ENCODE assay signal across 8 cellular contexts in genomic region chr2:65227035-65227470, GRCh38. TPM values are rescaled to one million over a fixed set of nuclear protein-coding genes. Genes with fewer than 3 reads are reported as not detected.
DNase-seq lines count a peak whose midpoint lies in the region; ATAC-seq and TF ChIP-seq lines count a peak whose summit lies in the region.

No MANE protein-coding gene starts in this region.

- no peak for DNase-seq in AG04449 (ENCODE audit: low read depth, low spot score)
- DNase-seq in PC-9, result peak in 1 of 2 experiments; percentile 47
- peak; percentile 48 for DNase-seq in dermis blood vessel endothelial cell
- DNase-seq in mesendoderm, result peak; percentile 46
- no peak for DNase-seq in effector CD8-positive, alpha-beta T cell (lab: John Stamatoyannopoulos, UW)

- peak overlapping the region; percentile 98 for H2AFZ ChIP-seq in PC-9

- H4K8ac ChIP-seq in mesendoderm (ENCODE audit: low read depth, low read length), result no peak overlapping the region

- peaks cover 10% of the 10 kb centered on the region for H3F3A ChIP-seq in PC-9 (ENCODE audit: insufficient read depth, low read depth)

- H4K5ac ChIP-seq in mesendoderm (ENCODE audit: low read length), result no peak overlapping the region

- no peak overlapping the region for H2AK5ac ChIP-seq in mesendoderm (ENCODE audit: low read length)

- H3K23ac ChIP-seq in mesendoderm (ENCODE audit: low read length), result peak overlapping the region; percentile 4

- peak overlapping the region; percentile 83 for H3K4me2 ChIP-seq in PC-9
- peak overlapping the region; percentile 90 for H3K4me2 ChIP-seq in mesendoderm (ENCODE audit: low read length)

- peak overlapping the region; percentile 82 for H3K4ac ChIP-seq in mesendoderm (ENCODE audit: low read depth, low read length)

- H2BK120ac ChIP-seq in mesendoderm (ENCODE audit: low read depth, low read length), result no peak overlapping the region

- POLR2A ChIA-PET in AG04449 (lab: Yijun Ruan, JAX), result interaction anchor here (0.7 to 1.0 kb wide), 9 partner anchors 16 to 210 kb away, joined by 3 to 6 read pairs (median 3); partner anchors contain the start of genes CEP68, RAB1A and SPRED2
- POLR2A ChIA-PET in PC-9 (lab: Charles Lee; ENCODE audit: unreplicated experiment), result interaction anchor here (0.5 to 1.1 kb wide), 18 partner anchors 11 to 1333 kb away, joined by 3 to 36 read pairs (median 9); partner anchors contain the start of gene RAB1A

- ATAC-seq in GM18511 (IDR thresholded peaks at IDR 0.05; ENCODE audit: unreplicated experiment) (peak; percentile 19), HG02970 (IDR thresholded peaks at IDR 0.05; ENCODE audit: low FRiP score, unreplicated experiment) (peak; percentile 1)

- TSS peak; percentile 93 for BruUV-seq in PC-9 (replicated peaks; lab: Mats Ljungman, UMichigan)

- CTCF ChIA-PET in AG04449 (lab: Yijun Ruan, JAX), result interaction anchor here (0.7 to 3.4 kb wide), 3 partner anchors 11 to 22 kb away, joined by 3 to 13 read pairs (median 7); no protein-coding TSS in a partner anchor
- CTCF ChIA-PET in PC-9 (lab: Charles Lee), result interaction anchor here (0.7 kb wide), 3 partner anchors 97 to 218 kb away, joined by 5 to 14 read pairs (median 7); partner anchors contain the start of genes CEP68 and RAB1A

- peaks cover 6% of the 10 kb centered on the region for H3K79me1 ChIP-seq in mesendoderm (ENCODE audit: low read length)

- no peak overlapping the region for H2BK5ac ChIP-seq in mesendoderm (ENCODE audit: low read length)

- H3K27ac ChIP-seq in PC-9, result peak overlapping the region; percentile 38
- H3K27ac ChIP-seq in mesendoderm (ENCODE audit: low read depth, low read length), result no peak overlapping the region
- peak overlapping the region; percentile 69 for H3K27ac ChIP-seq in urinary bladder (ENCODE audit: low read depth)

- H3K4me3 ChIP-seq in AG04449 (ENCODE audit: low read depth, low read length) (peak overlapping the region; percentile 100), PC-9 (peak overlapping the region; percentile 80), mesendoderm (ENCODE audit: low read length) (peak overlapping the region; percentile 62), urinary bladder (ENCODE audit: low read depth, low read length) (peak overlapping the region; percentile 87)

- H3K27me3 ChIP-seq in PC-9 (ENCODE audit: insufficient read depth, low read depth) (no peaks in the 10 kb centered on the region), mesendoderm (ENCODE audit: insufficient read depth, low read length, poor library complexity) (no peaks in the 10 kb centered on the region)

- H3K56ac ChIP-seq in mesendoderm (ENCODE audit: low read length), result peak overlapping the region; percentile 91

- no CpG with 5 or more reads among the region's 15 CpGs for WGBS in mesendoderm (ENCODE audit: extremely low coverage, insufficient coverage, low lambda C conversion rate)
- under 1% methylated on average over 15 of the region's 15 CpGs for WGBS in urinary bladder

- H4K20me1 ChIP-seq in PC-9 (ENCODE audit: insufficient read depth), result peaks cover 33% of the 10 kb centered on the region

- H3K9me2 ChIP-seq in PC-9 (ENCODE audit: insufficient read depth), result no peaks in the 10 kb centered on the region

- peaks cover 6% of the 10 kb centered on the region; the same call in 1 of the 2 replicates for H3K36me3 ChIP-seq in PC-9 (ENCODE audit: low read depth)
- H3K36me3 ChIP-seq in mesendoderm (ENCODE audit: control insufficient read depth, insufficient read depth, low read length), result no peaks in the 10 kb centered on the region
- no peaks in the 10 kb centered on the region for H3K36me3 ChIP-seq in urinary bladder (ENCODE audit: insufficient read depth)

- H3K4me1 ChIP-seq in PC-9 (replicated peaks; ENCODE audit: insufficient read depth) (peaks cover 47% of the 10 kb centered on the region), mesendoderm (ENCODE audit: control insufficient read depth, low read depth, low read length) (no peaks in the 10 kb centered on the region), urinary bladder (ENCODE audit: insufficient read depth) (no peaks in the 10 kb centered on the region)

- no peak for TF ChIP-seq CTCF in AG04449 (IDR thresholded peaks at IDR 0.05; ENCODE audit: insufficient read depth, low read length, missing control alignments)
- TF ChIP-seq CTCF in PC-9 (conservative IDR thresholded peaks at IDR 0.05), result no peak

- H3K9ac ChIP-seq in mesendoderm (ENCODE audit: low read length), result peak overlapping the region; percentile 76

- intact Hi-C loops in PC-9 (cut with micrococcal nuclease; ENCODE audit: unreplicated experiment), result loop anchor here (1.0 to 5.0 kb wide), 2 partner anchors 97 to 170 kb away; partner anchors contain the start of genes CEP68 and RAB1A

- H3K9me3 ChIP-seq in PC-9 (ENCODE audit: insufficient read depth, low read depth), result no peaks in the 10 kb centered on the region

- H3K79me2 ChIP-seq in PC-9 (ENCODE audit: low read depth) (peaks cover 63% of the 10 kb centered on the region), mesendoderm (ENCODE audit: control insufficient read depth, insufficient read depth, low read length) (peaks cover 26% of the 10 kb centered on the region)

- no peak overlapping the region for H2BK15ac ChIP-seq in mesendoderm (replicated peaks; ENCODE audit: low read depth)

- H3K18ac ChIP-seq in mesendoderm (ENCODE audit: low read length), result peak overlapping the region; percentile 54

RNA-seq across cellular contexts. Expression of gene ACTR2, which starts 0.6 kb away (rescaled TPM):
- total RNA-seq in PC-9 (2021) (170 and 246 TPM in 2 replicates), dermis blood vessel endothelial cell (107 and 193 TPM in 2 replicates), urinary bladder (145 TPM)
- 104 TPM for polyA plus RNA-seq in mesendoderm (2013, experiment 1 of 2)
- 104 TPM for polyA plus RNA-seq in mesendoderm (2013, experiment 2 of 2)
- 85.3 TPM for polyA plus RNA-seq in urinary bladder

Comparison
In these comparisons a context has a peak if more than half of its experiments do, and no peak if none do; other contexts are left out.
1. DNase-seq: peak in dermis blood vessel endothelial cell (single experiment) and mesendoderm (single experiment); none in AG04449 (single experiment) and effector CD8-positive, alpha-beta T cell (single experiment).
2. Peak in every context shown above with its lines, with median percentiles within 50 percentile points of each other: H3K4me3 ChIP-seq.